In the genomic region with DNA sequence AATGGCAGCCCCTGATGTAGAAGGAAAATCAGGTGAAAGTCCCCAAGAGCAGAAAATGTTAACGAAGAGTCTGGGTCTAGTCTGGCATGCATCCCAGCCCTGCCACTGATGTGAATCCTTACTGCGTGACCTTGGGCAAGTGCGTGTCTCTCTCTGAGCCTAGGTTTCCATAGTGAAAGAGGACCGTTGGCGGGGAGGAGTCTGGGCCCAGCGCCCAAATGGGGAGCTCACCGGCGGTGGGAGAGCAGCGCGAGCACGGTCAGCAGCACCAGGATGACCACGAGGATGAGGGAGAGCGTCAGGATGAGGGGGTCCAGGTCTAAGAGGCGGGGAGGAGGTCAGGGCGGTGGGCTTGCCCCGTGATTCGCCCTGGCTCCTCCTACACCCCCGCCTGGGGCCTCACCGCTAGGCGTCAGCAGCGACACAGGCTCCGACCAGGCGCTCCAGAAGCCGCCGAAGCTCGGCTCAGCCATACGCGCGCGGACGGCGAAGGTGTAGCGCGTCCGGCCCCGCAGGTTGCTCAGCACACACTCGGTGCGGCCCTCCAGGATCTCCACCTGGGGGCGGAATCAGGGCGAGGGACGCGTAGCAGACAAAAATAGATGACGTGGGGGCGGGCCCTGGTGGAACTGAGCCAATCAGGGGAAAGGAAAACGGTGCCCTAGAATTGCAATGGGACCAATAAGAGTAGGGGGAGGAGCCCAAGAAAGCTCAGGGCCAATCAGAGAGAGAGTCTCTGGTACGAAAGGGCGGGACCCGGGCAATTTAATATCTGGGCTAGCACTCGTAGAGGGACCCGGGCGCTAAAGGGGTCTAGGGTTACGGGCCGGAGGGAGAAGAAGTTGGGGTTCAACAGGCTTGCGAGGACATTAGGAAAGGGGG, we compare ENCODE assay signal across 1 cellular context.
A peak's percentile ranks its signal among the peaks of the same experiment; 100 is the strongest.
TF ChIP-seq lines count a peak whose summit lies in the region.

No MANE protein-coding gene starts in this region.

TF ChIP-seq in K562, 482 proteins besides CTCF, POLR2A, EP300 and RAD21 (continues in another document):
- no peak for TF ChIP-seq ZNF316 (IDR thresholded peaks at IDR 0.05)
- no peak for TF ChIP-seq CREM (IDR thresholded peaks at IDR 0.05; ENCODE audit: low read depth)
- TF ChIP-seq POLR2H (tag; IDR thresholded peaks at IDR 0.05; ENCODE audit: low read depth): no peak
- TF ChIP-seq TCF7L2 (IDR thresholded peaks at IDR 0.05; ENCODE audit: low read depth, low read length): no peak
- no peak for TF ChIP-seq CREBBP (IDR thresholded peaks at IDR 0.05; ENCODE audit: low read depth, low read length)
- TF ChIP-seq ZNF436 (CRISPR knock-in tag; IDR thresholded peaks at IDR 0.05): no peak
- peak; percentile 41; the same call in 1 of the 2 replicates for TF ChIP-seq RBFOX2 (IDR thresholded peaks at IDR 0.05; ENCODE audit: low read depth, low read length)
- no peak for TF ChIP-seq KAT2B (IDR thresholded peaks at IDR 0.05; ENCODE audit: low read depth, low read length)
- TF ChIP-seq RB1 (IDR thresholded peaks at IDR 0.05; ENCODE audit: low read depth): no peak
- TF ChIP-seq ZNF75A (CRISPR knock-in tag; IDR thresholded peaks at IDR 0.05): no peak
- TF ChIP-seq SMARCE1 (IDR thresholded peaks at IDR 0.05): no peak
- TF ChIP-seq, protein P1, sequence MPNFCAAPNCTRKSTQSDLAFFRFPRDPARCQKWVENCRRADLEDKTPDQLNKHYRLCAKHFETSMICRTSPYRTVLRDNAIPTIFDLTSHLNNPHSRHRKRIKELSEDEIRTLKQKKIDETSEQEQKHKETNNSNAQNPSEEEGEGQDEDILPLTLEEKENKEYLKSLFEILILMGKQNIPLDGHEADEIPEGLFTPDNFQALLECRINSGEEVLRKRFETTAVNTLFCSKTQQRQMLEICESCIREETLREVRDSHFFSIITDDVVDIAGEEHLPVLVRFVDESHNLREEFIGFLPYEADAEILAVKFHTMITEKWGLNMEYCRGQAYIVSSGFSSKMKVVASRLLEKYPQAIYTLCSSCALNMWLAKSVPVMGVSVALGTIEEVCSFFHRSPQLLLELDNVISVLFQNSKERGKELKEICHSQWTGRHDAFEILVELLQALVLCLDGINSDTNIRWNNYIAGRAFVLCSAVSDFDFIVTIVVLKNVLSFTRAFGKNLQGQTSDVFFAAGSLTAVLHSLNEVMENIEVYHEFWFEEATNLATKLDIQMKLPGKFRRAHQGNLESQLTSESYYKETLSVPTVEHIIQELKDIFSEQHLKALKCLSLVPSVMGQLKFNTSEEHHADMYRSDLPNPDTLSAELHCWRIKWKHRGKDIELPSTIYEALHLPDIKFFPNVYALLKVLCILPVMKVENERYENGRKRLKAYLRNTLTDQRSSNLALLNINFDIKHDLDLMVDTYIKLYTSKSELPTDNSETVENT (CRISPR knock-in tag; IDR thresholded peaks at IDR 0.05): 0 out of 2 replicates have a peak, but pooled peaks have one; percentile 25
- no peak for TF ChIP-seq MIER1 (IDR thresholded peaks at IDR 0.05; ENCODE audit: low read depth)
- TF ChIP-seq, protein P2, sequence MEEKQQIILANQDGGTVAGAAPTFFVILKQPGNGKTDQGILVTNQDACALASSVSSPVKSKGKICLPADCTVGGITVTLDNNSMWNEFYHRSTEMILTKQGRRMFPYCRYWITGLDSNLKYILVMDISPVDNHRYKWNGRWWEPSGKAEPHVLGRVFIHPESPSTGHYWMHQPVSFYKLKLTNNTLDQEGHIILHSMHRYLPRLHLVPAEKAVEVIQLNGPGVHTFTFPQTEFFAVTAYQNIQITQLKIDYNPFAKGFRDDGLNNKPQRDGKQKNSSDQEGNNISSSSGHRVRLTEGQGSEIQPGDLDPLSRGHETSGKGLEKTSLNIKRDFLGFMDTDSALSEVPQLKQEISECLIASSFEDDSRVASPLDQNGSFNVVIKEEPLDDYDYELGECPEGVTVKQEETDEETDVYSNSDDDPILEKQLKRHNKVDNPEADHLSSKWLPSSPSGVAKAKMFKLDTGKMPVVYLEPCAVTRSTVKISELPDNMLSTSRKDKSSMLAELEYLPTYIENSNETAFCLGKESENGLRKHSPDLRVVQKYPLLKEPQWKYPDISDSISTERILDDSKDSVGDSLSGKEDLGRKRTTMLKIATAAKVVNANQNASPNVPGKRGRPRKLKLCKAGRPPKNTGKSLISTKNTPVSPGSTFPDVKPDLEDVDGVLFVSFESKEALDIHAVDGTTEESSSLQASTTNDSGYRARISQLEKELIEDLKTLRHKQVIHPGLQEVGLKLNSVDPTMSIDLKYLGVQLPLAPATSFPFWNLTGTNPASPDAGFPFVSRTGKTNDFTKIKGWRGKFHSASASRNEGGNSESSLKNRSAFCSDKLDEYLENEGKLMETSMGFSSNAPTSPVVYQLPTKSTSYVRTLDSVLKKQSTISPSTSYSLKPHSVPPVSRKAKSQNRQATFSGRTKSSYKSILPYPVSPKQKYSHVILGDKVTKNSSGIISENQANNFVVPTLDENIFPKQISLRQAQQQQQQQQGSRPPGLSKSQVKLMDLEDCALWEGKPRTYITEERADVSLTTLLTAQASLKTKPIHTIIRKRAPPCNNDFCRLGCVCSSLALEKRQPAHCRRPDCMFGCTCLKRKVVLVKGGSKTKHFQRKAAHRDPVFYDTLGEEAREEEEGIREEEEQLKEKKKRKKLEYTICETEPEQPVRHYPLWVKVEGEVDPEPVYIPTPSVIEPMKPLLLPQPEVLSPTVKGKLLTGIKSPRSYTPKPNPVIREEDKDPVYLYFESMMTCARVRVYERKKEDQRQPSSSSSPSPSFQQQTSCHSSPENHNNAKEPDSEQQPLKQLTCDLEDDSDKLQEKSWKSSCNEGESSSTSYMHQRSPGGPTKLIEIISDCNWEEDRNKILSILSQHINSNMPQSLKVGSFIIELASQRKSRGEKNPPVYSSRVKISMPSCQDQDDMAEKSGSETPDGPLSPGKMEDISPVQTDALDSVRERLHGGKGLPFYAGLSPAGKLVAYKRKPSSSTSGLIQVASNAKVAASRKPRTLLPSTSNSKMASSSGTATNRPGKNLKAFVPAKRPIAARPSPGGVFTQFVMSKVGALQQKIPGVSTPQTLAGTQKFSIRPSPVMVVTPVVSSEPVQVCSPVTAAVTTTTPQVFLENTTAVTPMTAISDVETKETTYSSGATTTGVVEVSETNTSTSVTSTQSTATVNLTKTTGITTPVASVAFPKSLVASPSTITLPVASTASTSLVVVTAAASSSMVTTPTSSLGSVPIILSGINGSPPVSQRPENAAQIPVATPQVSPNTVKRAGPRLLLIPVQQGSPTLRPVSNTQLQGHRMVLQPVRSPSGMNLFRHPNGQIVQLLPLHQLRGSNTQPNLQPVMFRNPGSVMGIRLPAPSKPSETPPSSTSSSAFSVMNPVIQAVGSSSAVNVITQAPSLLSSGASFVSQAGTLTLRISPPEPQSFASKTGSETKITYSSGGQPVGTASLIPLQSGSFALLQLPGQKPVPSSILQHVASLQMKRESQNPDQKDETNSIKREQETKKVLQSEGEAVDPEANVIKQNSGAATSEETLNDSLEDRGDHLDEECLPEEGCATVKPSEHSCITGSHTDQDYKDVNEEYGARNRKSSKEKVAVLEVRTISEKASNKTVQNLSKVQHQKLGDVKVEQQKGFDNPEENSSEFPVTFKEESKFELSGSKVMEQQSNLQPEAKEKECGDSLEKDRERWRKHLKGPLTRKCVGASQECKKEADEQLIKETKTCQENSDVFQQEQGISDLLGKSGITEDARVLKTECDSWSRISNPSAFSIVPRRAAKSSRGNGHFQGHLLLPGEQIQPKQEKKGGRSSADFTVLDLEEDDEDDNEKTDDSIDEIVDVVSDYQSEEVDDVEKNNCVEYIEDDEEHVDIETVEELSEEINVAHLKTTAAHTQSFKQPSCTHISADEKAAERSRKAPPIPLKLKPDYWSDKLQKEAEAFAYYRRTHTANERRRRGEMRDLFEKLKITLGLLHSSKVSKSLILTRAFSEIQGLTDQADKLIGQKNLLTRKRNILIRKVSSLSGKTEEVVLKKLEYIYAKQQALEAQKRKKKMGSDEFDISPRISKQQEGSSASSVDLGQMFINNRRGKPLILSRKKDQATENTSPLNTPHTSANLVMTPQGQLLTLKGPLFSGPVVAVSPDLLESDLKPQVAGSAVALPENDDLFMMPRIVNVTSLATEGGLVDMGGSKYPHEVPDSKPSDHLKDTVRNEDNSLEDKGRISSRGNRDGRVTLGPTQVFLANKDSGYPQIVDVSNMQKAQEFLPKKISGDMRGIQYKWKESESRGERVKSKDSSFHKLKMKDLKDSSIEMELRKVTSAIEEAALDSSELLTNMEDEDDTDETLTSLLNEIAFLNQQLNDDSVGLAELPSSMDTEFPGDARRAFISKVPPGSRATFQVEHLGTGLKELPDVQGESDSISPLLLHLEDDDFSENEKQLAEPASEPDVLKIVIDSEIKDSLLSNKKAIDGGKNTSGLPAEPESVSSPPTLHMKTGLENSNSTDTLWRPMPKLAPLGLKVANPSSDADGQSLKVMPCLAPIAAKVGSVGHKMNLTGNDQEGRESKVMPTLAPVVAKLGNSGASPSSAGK (IDR thresholded peaks at IDR 0.05): no peak
- no peak for TF ChIP-seq NR4A1 (CRISPR knock-in tag; IDR thresholded peaks at IDR 0.05)
- no peak for TF ChIP-seq NR4A1 (tag; IDR thresholded peaks at IDR 0.05)
- no peak for TF ChIP-seq ZNF174 (CRISPR knock-in tag; IDR thresholded peaks at IDR 0.05)
- peak; percentile 21 for TF ChIP-seq NFYB (IDR thresholded peaks at IDR 0.05; ENCODE audit: extremely low read depth, insufficient read length)
- TF ChIP-seq ETV1 (tag; conservative IDR thresholded peaks at IDR 0.05; ENCODE audit: low read depth): no peak
- TF ChIP-seq TCFL5 (CRISPR knock-in tag; conservative IDR thresholded peaks at IDR 0.05): no peak
- no peak for TF ChIP-seq ZNF224 (CRISPR knock-in tag; IDR thresholded peaks at IDR 0.05)
- TF ChIP-seq, protein P3, sequence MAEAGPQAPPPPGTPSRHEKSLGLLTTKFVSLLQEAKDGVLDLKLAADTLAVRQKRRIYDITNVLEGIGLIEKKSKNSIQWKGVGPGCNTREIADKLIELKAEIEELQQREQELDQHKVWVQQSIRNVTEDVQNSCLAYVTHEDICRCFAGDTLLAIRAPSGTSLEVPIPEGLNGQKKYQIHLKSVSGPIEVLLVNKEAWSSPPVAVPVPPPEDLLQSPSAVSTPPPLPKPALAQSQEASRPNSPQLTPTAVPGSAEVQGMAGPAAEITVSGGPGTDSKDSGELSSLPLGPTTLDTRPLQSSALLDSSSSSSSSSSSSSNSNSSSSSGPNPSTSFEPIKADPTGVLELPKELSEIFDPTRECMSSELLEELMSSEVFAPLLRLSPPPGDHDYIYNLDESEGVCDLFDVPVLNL (CRISPR knock-in tag; IDR thresholded peaks at IDR 0.05; ENCODE audit: low read depth): no peak
- TF ChIP-seq U2AF2 (optimal IDR thresholded peaks at IDR 0.05; ENCODE audit: low read depth, low read length): no peak
- TF ChIP-seq, protein P4, sequence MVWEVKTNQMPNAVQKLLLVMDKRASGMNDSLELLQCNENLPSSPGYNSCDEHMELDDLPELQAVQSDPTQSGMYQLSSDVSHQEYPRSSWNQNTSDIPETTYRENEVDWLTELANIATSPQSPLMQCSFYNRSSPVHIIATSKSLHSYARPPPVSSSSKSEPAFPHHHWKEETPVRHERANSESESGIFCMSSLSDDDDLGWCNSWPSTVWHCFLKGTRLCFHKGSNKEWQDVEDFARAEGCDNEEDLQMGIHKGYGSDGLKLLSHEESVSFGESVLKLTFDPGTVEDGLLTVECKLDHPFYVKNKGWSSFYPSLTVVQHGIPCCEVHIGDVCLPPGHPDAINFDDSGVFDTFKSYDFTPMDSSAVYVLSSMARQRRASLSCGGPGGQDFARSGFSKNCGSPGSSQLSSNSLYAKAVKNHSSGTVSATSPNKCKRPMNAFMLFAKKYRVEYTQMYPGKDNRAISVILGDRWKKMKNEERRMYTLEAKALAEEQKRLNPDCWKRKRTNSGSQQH (CRISPR knock-in tag; IDR thresholded peaks at IDR 0.05): no peak
- TF ChIP-seq SREBF1 (IDR thresholded peaks at IDR 0.05; ENCODE audit: borderline replicate concordance, low read depth, low read length): no peak
- TF ChIP-seq, protein P5, sequence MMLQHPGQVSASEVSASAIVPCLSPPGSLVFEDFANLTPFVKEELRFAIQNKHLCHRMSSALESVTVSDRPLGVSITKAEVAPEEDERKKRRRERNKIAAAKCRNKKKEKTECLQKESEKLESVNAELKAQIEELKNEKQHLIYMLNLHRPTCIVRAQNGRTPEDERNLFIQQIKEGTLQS (IDR thresholded peaks at IDR 0.05): peak; percentile 37; the same call in 1 of the 2 replicates
- TF ChIP-seq, protein P5 (CRISPR knock-in tag; conservative IDR thresholded peaks at IDR 0.05): no peak
- no peak for TF ChIP-seq NR2C1 (IDR thresholded peaks at IDR 0.05)
- TF ChIP-seq NR2C1 (tag; IDR thresholded peaks at IDR 0.05): no peak
- TF ChIP-seq ZNF583 (CRISPR knock-in tag; IDR thresholded peaks at IDR 0.05): no peak
- no peak for TF ChIP-seq NFE2L1 (tag; IDR thresholded peaks at IDR 0.05; ENCODE audit: borderline replicate concordance, low read depth)
- TF ChIP-seq, protein P6, sequence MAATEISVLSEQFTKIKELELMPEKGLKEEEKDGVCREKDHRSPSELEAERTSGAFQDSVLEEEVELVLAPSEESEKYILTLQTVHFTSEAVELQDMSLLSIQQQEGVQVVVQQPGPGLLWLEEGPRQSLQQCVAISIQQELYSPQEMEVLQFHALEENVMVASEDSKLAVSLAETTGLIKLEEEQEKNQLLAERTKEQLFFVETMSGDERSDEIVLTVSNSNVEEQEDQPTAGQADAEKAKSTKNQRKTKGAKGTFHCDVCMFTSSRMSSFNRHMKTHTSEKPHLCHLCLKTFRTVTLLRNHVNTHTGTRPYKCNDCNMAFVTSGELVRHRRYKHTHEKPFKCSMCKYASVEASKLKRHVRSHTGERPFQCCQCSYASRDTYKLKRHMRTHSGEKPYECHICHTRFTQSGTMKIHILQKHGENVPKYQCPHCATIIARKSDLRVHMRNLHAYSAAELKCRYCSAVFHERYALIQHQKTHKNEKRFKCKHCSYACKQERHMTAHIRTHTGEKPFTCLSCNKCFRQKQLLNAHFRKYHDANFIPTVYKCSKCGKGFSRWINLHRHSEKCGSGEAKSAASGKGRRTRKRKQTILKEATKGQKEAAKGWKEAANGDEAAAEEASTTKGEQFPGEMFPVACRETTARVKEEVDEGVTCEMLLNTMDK (IDR thresholded peaks at IDR 0.05; ENCODE audit: borderline replicate concordance, insufficient read depth, low read depth, low read length, poor library complexity, severe bottlenecking): no peak
- TF ChIP-seq ZNF253 (CRISPR knock-in tag; conservative IDR thresholded peaks at IDR 0.05): no peak
- TF ChIP-seq CCAR2 (IDR thresholded peaks at IDR 0.05; ENCODE audit: low read depth, low read length): no peak
- TF ChIP-seq SPI1 (IDR thresholded peaks at IDR 0.05; ENCODE audit: borderline replicate concordance, low read depth, low read length): no peak
- TF ChIP-seq RBM22 (IDR thresholded peaks at IDR 0.05; ENCODE audit: low read depth, low read length, poor library complexity, severe bottlenecking): no peak
- TF ChIP-seq, protein P7, sequence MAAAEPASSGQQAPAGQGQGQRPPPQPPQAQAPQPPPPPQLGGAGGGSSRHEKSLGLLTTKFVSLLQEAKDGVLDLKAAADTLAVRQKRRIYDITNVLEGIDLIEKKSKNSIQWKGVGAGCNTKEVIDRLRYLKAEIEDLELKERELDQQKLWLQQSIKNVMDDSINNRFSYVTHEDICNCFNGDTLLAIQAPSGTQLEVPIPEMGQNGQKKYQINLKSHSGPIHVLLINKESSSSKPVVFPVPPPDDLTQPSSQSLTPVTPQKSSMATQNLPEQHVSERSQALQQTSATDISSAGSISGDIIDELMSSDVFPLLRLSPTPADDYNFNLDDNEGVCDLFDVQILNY (CRISPR knock-in tag; IDR thresholded peaks at IDR 0.05): no peak
- no peak for TF ChIP-seq MTA2 (IDR thresholded peaks at IDR 0.05; ENCODE audit: low read depth)
